27 cellular contexts compared by ENCODE assay signal in the genomic region with DNA sequence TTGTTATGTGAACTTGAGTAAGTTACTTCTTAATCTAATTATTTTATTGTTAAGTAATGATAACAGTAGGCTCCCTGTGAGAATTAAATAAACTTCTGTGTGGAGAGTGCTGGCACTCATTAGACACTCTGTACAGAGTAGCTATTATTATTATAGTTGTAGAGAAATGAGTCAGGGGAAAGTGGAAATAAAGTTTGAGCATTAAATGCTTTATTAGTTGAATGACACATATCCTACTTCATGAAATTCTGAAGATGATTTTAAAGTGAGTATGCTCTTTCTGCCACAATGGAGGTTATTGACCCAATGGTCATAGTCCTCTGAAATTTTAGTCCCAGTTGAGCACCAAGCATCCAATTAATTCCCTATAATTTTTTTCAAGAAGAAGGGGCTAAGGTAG. TPM values are rescaled to one million over a fixed set of nuclear protein-coding genes. Genes with fewer than 3 reads are reported as not detected.
"Had no signal": no experiment of that assay in that cellular context is flagged by ENCODE, and none has a peak within 500 bp of the region (broad histone marks: within the 10 kb centered on the region; RNA-seq: fewer than 3 reads in every experiment).

No MANE protein-coding gene starts in this region.

- H3K4me3 ChIP-seq: cardiac muscle cell, left lung, tibial artery had no signal

- H3K9me3 ChIP-seq: left lung, tibial artery had no signal

- H3K27me3 ChIP-seq: cardiac muscle cell, left lung, tibial artery had no signal

- DNase-seq: activated CD4-positive, alpha-beta T cell treated with anti-CD3 and anti-CD28 coated beads, Interleukin-2, amount 10 ng/mL, durations not matched to agents 7 days and 5 days; activated CD4-positive, CD25-positive, alpha-beta regulatory T cell treated with anti-CD3 and anti-CD28 coated beads, Interleukin-2, amount 50 U/mL, for 72 hours; activated CD8-positive, alpha-beta memory T cell treated with anti-CD3 and anti-CD28 coated beads, Interleukin-2, amount 10 ng/mL, durations not matched to agents 7 days and 5 days; activated CD8-positive, alpha-beta T cell treated with anti-CD3 and anti-CD28 coated beads for 36 hours; activated naive CD4-positive, alpha-beta T cell; activated naive CD8-positive, alpha-beta T cell treated with anti-CD3 and anti-CD28 coated beads for 36 hours; amniotic stem cell; effector CD4-positive, alpha-beta T cell; erythroblast; left lung; midbrain; natural killer cell; retina; stimulated activated CD4-positive, alpha-beta T cell treated with anti-CD3 and anti-CD28 coated beads, Interleukin-4, amount 100 ng/mL, for 4 hours; substantia nigra; tibial artery; WERI-Rb-1 had no signal

- ATAC-seq: activated CD8-positive, alpha-beta memory T cell treated with anti-CD3 and anti-CD28 coated beads, Interleukin-2, amount 10 ng/mL, durations not matched to agents 7 days and 5 days; activated CD8-positive, alpha-beta T cell treated with anti-CD3 and anti-CD28 coated beads for 36 hours; left lung; natural killer cell had no signal

- H3K27ac ChIP-seq: cardiac muscle cell, left lung, tibial artery, WERI-Rb-1 had no signal

RNA-seq across cellular contexts. Expression of a gene that starts 50.5 kb away (rescaled TPM):
- total RNA-seq: activated CD4-positive, alpha-beta T cell treated with anti-CD3 and anti-CD28 coated beads, Interleukin-2, amount 10 ng/mL, durations not matched to agents 7 days and 5 days; activated CD8-positive, alpha-beta memory T cell treated with anti-CD3 and anti-CD28 coated beads, Interleukin-2, amount 10 ng/mL, durations not matched to agents 7 days and 5 days; activated CD8-positive, alpha-beta T cell treated with anti-CD3 and anti-CD28 coated beads for 36 hours; activated naive CD8-positive, alpha-beta T cell treated with anti-CD3 and anti-CD28 coated beads for 36 hours; activated T-helper 2 cell treated with anti-CD3 and anti-CD28 coated beads, Interferon-gamma antibody, Interleukin-2, Interleukin-4, amounts not matched to agents 10 μg/mL and 5 μg/mL and 100 μg/mL, durations not matched to agents 14 hours and 24 hours and 36 hours; cardiac muscle cell; chondrocyte; fibroblast of lung; glomerular endothelial cell; kidney epithelial cell; left lung; natural killer cell; osteocyte; progenitor cell of endocrine pancreas; T-helper 2 cell treated with Interferon-gamma antibody and Interleukin-4, amounts not matched to agents 100 ng/mL and 5 ng/mL, for 36 hours; ureter had no signal
